ENCODE assay signal across 31 cellular contexts in genomic region chr19:56633021-56633420, GRCh38. TPM values are rescaled to one million over a fixed set of nuclear protein-coding genes. Genes with fewer than 3 reads are reported as not detected.
"Had no signal": no experiment of that assay in that cellular context is flagged by ENCODE, and none has a peak within 500 bp of the region (broad histone marks: within the 10 kb centered on the region; RNA-seq: fewer than 3 reads in every experiment).

No MANE protein-coding gene starts in this region.

- H3K4me1 ChIP-seq: stomach, suprapubic skin, testis, thyroid gland, tibial artery, tibial nerve, transverse colon, upper lobe of left lung, upper lobe of right lung, uterus, vagina had no signal

- H3K4me3 ChIP-seq: stomach, suprapubic skin, testis, thoracic aorta, thyroid gland, tibial artery, tibial nerve, transverse colon, upper lobe of left lung, upper lobe of right lung, uterus, vagina had no signal

- DNase-seq: stimulated activated CD4-positive, alpha-beta T cell treated with anti-CD3 and anti-CD28 coated beads, Interleukin-2, amount 100 ng/mL, for 24 hours; stimulated activated CD4-positive, alpha-beta T cell treated with anti-CD3 and anti-CD28 coated beads, Interleukin-2, amount 100 ng/mL, for 48 hours; stimulated activated CD4-positive, alpha-beta T cell treated with anti-CD3 and anti-CD28 coated beads, Interleukin-4, amount 100 ng/mL, for 1 hour; stimulated activated CD4-positive, alpha-beta T cell treated with anti-CD3 and anti-CD28 coated beads, Interleukin-4, amount 100 ng/mL, for 24 hours; stimulated activated CD4-positive, alpha-beta T cell treated with anti-CD3 and anti-CD28 coated beads, Interleukin-4, amount 100 ng/mL, for 4 hours; stimulated activated CD8-positive, alpha-beta memory T cell treated with anti-CD3 and anti-CD28 coated beads, Interleukin-4, amount 100 ng/mL, for 48 hours; stimulated activated naive B cell treated with anti-CD40 and anti-IgM and Interleukin-4, amounts not matched to agents 10 μg/mL and 1 μg/mL and 100 μg/mL, for 72 hours; stimulated activated naive CD4-positive, alpha-beta T cell; stimulated activated naive CD4-positive, alpha-beta T cell treated with Interleukin-2 at 50 U/mL for 16 hours; stimulated activated naive CD8-positive, alpha-beta T cell treated with anti-CD3 and anti-CD28 coated beads, Interleukin-15, amount 100 ng/mL, for 72 hours; stimulated activated naive CD8-positive, alpha-beta T cell treated with anti-CD3 and anti-CD28 coated beads, Interleukin-15, Interleukin-2, amounts not matched to agents 100 U/mL and 50 U/mL, for 24 hours; stomach; substantia nigra; testis; thyroid gland; tibial artery; transverse colon; trophoblast cell; upper lobe of left lung; upper lobe of right lung; uterus had no signal

- H3K36me3 ChIP-seq: suprapubic skin, thoracic aorta, thyroid gland, transverse colon, upper lobe of left lung, upper lobe of right lung, uterus had no signal

- H3K27me3 ChIP-seq: stomach, suprapubic skin, testis, thyroid gland, tibial artery, tibial nerve, transverse colon, upper lobe of left lung, upper lobe of right lung, uterus, vagina had no signal

- H3K9me3 ChIP-seq: testis, thyroid gland had no signal

- H3K36me3 Mint-ChIP-seq: stimulated activated effector memory CD8-positive, alpha-beta T cell treated with anti-CD3 and anti-CD28 coated beads, Interleukin-12 subunit alpha, Interleukin-12 subunit beta, amount 100 ng/mL, for 72 hours had no signal

- H3K4me3 Mint-ChIP-seq: stimulated activated effector memory CD8-positive, alpha-beta T cell treated with anti-CD3 and anti-CD28 coated beads, Interleukin-12 subunit alpha, Interleukin-12 subunit beta, amount 100 ng/mL, for 72 hours; stimulated activated memory B cell treated with anti-CD40 and anti-IgM and Interleukin-4, amounts not matched to agents 10 μg/mL and 1 μg/mL and 100 μg/mL, for 72 hours; stimulated activated naive B cell treated with anti-CD40 and anti-IgM and Interleukin-4, amounts not matched to agents 10 μg/mL and 1 μg/mL and 100 μg/mL, for 72 hours; stimulated activated naive CD8-positive, alpha-beta T cell treated with anti-CD3 and anti-CD28 coated beads, Interleukin-15, amount 100 ng/mL, for 72 hours; stimulated activated naive CD8-positive, alpha-beta T cell treated with anti-CD3 and anti-CD28 coated beads, Interleukin-15, Interleukin-2, amounts not matched to agents 100 ng/mL and 50 ng/mL, for 24 hours; type B pancreatic cell had no signal

- H3K4me1 Mint-ChIP-seq: stimulated activated effector memory CD8-positive, alpha-beta T cell treated with anti-CD3 and anti-CD28 coated beads, Interleukin-12 subunit alpha, Interleukin-12 subunit beta, amount 100 ng/mL, for 72 hours; stimulated activated memory B cell treated with anti-CD40 and anti-IgM and Interleukin-4, amounts not matched to agents 10 μg/mL and 1 μg/mL and 100 μg/mL, for 72 hours; stimulated activated naive B cell treated with anti-CD40 and anti-IgM and Interleukin-4, amounts not matched to agents 10 μg/mL and 1 μg/mL and 100 μg/mL, for 72 hours; stimulated activated naive CD8-positive, alpha-beta T cell treated with anti-CD3 and anti-CD28 coated beads, Interleukin-15, amount 100 ng/mL, for 72 hours had no signal

- H3K27ac Mint-ChIP-seq: stimulated activated effector memory CD8-positive, alpha-beta T cell treated with anti-CD3 and anti-CD28 coated beads, Interleukin-12 subunit alpha, Interleukin-12 subunit beta, amount 100 ng/mL, for 72 hours; stimulated activated memory B cell treated with anti-CD40 and anti-IgM and Interleukin-4, amounts not matched to agents 10 μg/mL and 1 μg/mL and 100 μg/mL, for 72 hours; stimulated activated naive B cell treated with anti-CD40 and anti-IgM and Interleukin-4, amounts not matched to agents 10 μg/mL and 1 μg/mL and 100 μg/mL, for 72 hours; stimulated activated naive CD8-positive, alpha-beta T cell treated with anti-CD3 and anti-CD28 coated beads, Interleukin-15, amount 100 ng/mL, for 72 hours; stimulated activated naive CD8-positive, alpha-beta T cell treated with anti-CD3 and anti-CD28 coated beads, Interleukin-15, Interleukin-2, amounts not matched to agents 100 ng/mL and 50 ng/mL, for 24 hours; type B pancreatic cell had no signal

- ATAC-seq: stimulated activated effector memory CD8-positive, alpha-beta T cell treated with anti-CD3 and anti-CD28 coated beads, Interleukin-12 subunit alpha, Interleukin-12 subunit beta, amount 100 ng/mL, for 72 hours; stimulated activated memory B cell treated with anti-CD40 and anti-IgM and Interleukin-4, amounts not matched to agents 10 μg/mL and 1 μg/mL and 100 μg/mL, for 72 hours; stimulated activated naive B cell treated with anti-CD40 and anti-IgM and Interleukin-4, amounts not matched to agents 10 μg/mL and 1 μg/mL and 100 μg/mL, for 72 hours; stimulated activated naive CD8-positive, alpha-beta T cell treated with anti-CD3 and anti-CD28 coated beads, Interleukin-15, amount 100 ng/mL, for 72 hours; stimulated activated naive CD8-positive, alpha-beta T cell treated with anti-CD3 and anti-CD28 coated beads, Interleukin-15, Interleukin-2, amounts not matched to agents 100 U/mL and 50 U/mL, for 24 hours; upper lobe of right lung had no signal

- H3K27ac ChIP-seq: stomach, suprapubic skin, testis, thoracic aorta, thyroid gland, tibial artery, tibial nerve, transverse colon, upper lobe of left lung, upper lobe of right lung, uterus, vagina had no signal

- H3K27me3 Mint-ChIP-seq: stimulated activated memory B cell treated with anti-CD40 and anti-IgM and Interleukin-4, amounts not matched to agents 10 μg/mL and 1 μg/mL and 100 μg/mL, for 72 hours; stimulated activated naive CD8-positive, alpha-beta T cell treated with anti-CD3 and anti-CD28 coated beads, Interleukin-15, amount 100 ng/mL, for 72 hours; stimulated activated naive CD8-positive, alpha-beta T cell treated with anti-CD3 and anti-CD28 coated beads, Interleukin-15, Interleukin-2, amounts not matched to agents 100 ng/mL and 50 ng/mL, for 24 hours; type B pancreatic cell had no signal

RNA-seq across cellular contexts. Expression of gene SMIM17, which starts 9.9 kb away (rescaled TPM):
- total RNA-seq: subcutaneous adipose tissue, thyroid gland, transverse colon, upper lobe of right lung, ureter had no signal
